Comparison of ENCODE assay signal across 16 cellular contexts in genomic region chr11:63892233-63892632, GRCh38. TPM values are rescaled to one million over a fixed set of nuclear protein-coding genes. Genes with fewer than 3 reads are reported as not detected.
DNase-seq lines count a peak whose midpoint lies in the region; ATAC-seq and TF ChIP-seq lines count a peak whose summit lies in the region.
"Had no signal": no experiment of that assay in that cellular context is flagged by ENCODE, and none has a peak within 500 bp of the region (broad histone marks: within the 10 kb centered on the region; RNA-seq: fewer than 3 reads in every experiment).

No MANE protein-coding gene starts in this region.

- no peaks in the 10 kb centered on the region for H3K27me3 Mint-ChIP-seq in chondrocyte (ENCODE audit: low read depth)
- H3K27me3 Mint-ChIP-seq in naive thymus-derived CD8-positive, alpha-beta T cell: no peaks in the 10 kb centered on the region

- POLR2A ChIA-PET in naive thymus-derived CD8-positive, alpha-beta T cell (lab: Charles Lee): interaction anchor here (0.7 to 1.7 kb wide), 7 partner anchors 8 to 54 kb away, joined by 3 to 7 read pairs (median 4); no protein-coding TSS in a partner anchor

- H3K4me1 Mint-ChIP-seq in chondrocyte (ENCODE audit: low read depth): peaks cover 19% of the 10 kb centered on the region
- peaks cover 47 to 88% (median 80%) of the 10 kb centered on the region in 4 donors for H3K4me1 Mint-ChIP-seq in naive thymus-derived CD8-positive, alpha-beta T cell

- DNase-seq in SIG-M5 treated with dmso at 0.1 percent for 504 hours (lab: John Stamatoyannopoulos, UW; ENCODE audit: unreplicated experiment) (peak; percentile 27), SIG-M5 (lab: John Stamatoyannopoulos, UW) (no peak), OCI-M1 (lab: John Stamatoyannopoulos, UW) (peak; percentile 8), chondrocyte (ENCODE audit: low spot score) (no peak), DMS153 treated with DMSO at 0.1 percent for 48 hours (lab: John Stamatoyannopoulos, UW; ENCODE audit: unreplicated experiment) (no peak), omental fat pad (ENCODE audit: low spot score) (no peak)
- no peak for DNase-seq in naive thymus-derived CD8-positive, alpha-beta T cell
- DNase-seq: 8988T; adrenal gland; DMS153; lower lobe of right lung; NCI-H146; stimulated activated CD4-positive, alpha-beta T cell treated with anti-CD3 and anti-CD28 coated beads, Interleukin-15, amount 100 ng/mL, for 24 hours; tibial artery had no signal

- peak overlapping the region; percentile 57 for H3K27ac Mint-ChIP-seq in chondrocyte (ENCODE audit: unreplicated experiment)
- peak overlapping the region in 9 of 10 donors; percentile 28 to 96 (median 74) for H3K27ac Mint-ChIP-seq in naive thymus-derived CD8-positive, alpha-beta T cell

- peaks cover 9% of the 10 kb centered on the region for H3K36me3 Mint-ChIP-seq in chondrocyte (ENCODE audit: low read depth)
- H3K36me3 Mint-ChIP-seq in naive thymus-derived CD8-positive, alpha-beta T cell: peaks cover 4 to 47% (median 14%) of the 10 kb centered on the region in 3 donors

- H3K9me3 Mint-ChIP-seq in chondrocyte (ENCODE audit: low read depth): peaks cover 2% of the 10 kb centered on the region
- H3K9me3 Mint-ChIP-seq in naive thymus-derived CD8-positive, alpha-beta T cell: no peaks in the 10 kb centered on the region

- no peak for TF ChIP-seq CTCF in chondrocyte (IDR thresholded peaks at IDR 0.05)
- no peak for TF ChIP-seq CTCF in omental fat pad (IDR thresholded peaks at IDR 0.05)

- no peak for ATAC-seq in naive thymus-derived CD8-positive, alpha-beta T cell
- ATAC-seq in HG02642 (IDR thresholded peaks at IDR 0.05; ENCODE audit: poor library complexity, unreplicated experiment): no peak
- ATAC-seq in omental fat pad (ENCODE audit: low FRiP score): no peak
- ATAC-seq: heart left ventricle, lower lobe of right lung had no signal

- H3K4me3 Mint-ChIP-seq in chondrocyte (ENCODE audit: unreplicated experiment): no peak overlapping the region
- H3K4me3 Mint-ChIP-seq in naive thymus-derived CD8-positive, alpha-beta T cell: peak overlapping the region in 6 of 10 donors; percentile 36 to 94 (median 80)

RNA-seq across cellular contexts. Expression of gene RCOR2, which starts 24.7 kb away (rescaled TPM):
- total RNA-seq in chondrocyte: 1.3 to 3.8 TPM (median 2.7 TPM) in 3 replicates
- total RNA-seq in naive thymus-derived CD8-positive, alpha-beta T cell: not detected
- under 1 TPM in 1 of 3 donors, not detected in 2; 0.14 TPM for polyA plus RNA-seq in naive thymus-derived CD8-positive, alpha-beta T cell
- under 1 TPM in 1 of 4 donors, not detected in 3; 0.32 TPM for total RNA-seq in omental fat pad

RNA-seq across cellular contexts. Expression of gene NAA40, which starts 46.6 kb away (rescaled TPM):
- total RNA-seq in chondrocyte (17.7 to 28.0 TPM (median 20.8 TPM) in 3 replicates), omental fat pad (10 to 100 TPM in 2 of 4 donors, 1 to 10 TPM in 2; 5.4 to 14.5 (median 8.2) TPM)
- 10 to 100 TPM; 24.2 to 28.0 TPM for total RNA-seq in naive thymus-derived CD8-positive, alpha-beta T cell
- polyA plus RNA-seq in naive thymus-derived CD8-positive, alpha-beta T cell: 10 to 100 TPM in 2 of 3 donors, 1 to 10 TPM in 1; 6.2 to 14.6 (median 11.7) TPM

RNA-seq across cellular contexts. Expression of gene MARK2, which starts 53.3 kb away (rescaled TPM):
- 25.3 to 30.7 TPM (median 26.2 TPM) in 3 replicates for total RNA-seq in chondrocyte
- 10 to 100 TPM; 64.8 to 74.5 TPM for total RNA-seq in naive thymus-derived CD8-positive, alpha-beta T cell
- 10 to 100 TPM; 37.0 to 57.0 (median 40.3) TPM for polyA plus RNA-seq in naive thymus-derived CD8-positive, alpha-beta T cell
- total RNA-seq in omental fat pad: 10 to 100 TPM; 14.8 to 27.1 (median 23.4) TPM

Comparison
In these comparisons a context has a peak if more than half of its experiments do, and no peak if none do; other contexts are left out.
1. DNase-seq: peak in SIG-M5 treated with dmso at 0.1 percent for 504 hours (single experiment) and OCI-M1 (single experiment); none in SIG-M5 (single experiment), chondrocyte (single experiment), naive thymus-derived CD8-positive, alpha-beta T cell (0 of 10), DMS153 treated with DMSO at 0.1 percent for 48 hours (single experiment) and omental fat pad (single experiment).